In genomic region chr11:72102946-72103753, GRCh38 we compare ENCODE assay signal across 8 cellular contexts. TPM values are rescaled to one million over a fixed set of nuclear protein-coding genes. Genes with fewer than 3 reads are reported as not detected.
DNase-seq lines count a peak whose midpoint lies in the region; ATAC-seq, FAIRE-seq and TF ChIP-seq lines count a peak whose summit lies in the region.

Gene LAMTOR1 (minus strand): TSS chr11:72103297. CDS start chr11:72103224, 73 bp downstream.

- peak within 1 kb of the TSS; percentile 96 for H3K9ac ChIP-seq in smooth muscle cell (ENCODE audit: low read depth)

- TF ChIP-seq CTCF in AG04449 (IDR thresholded peaks at IDR 0.05; ENCODE audit: insufficient read depth, low read length, missing control alignments): peak; percentile 40
- 0 out of 2 replicates have a peak, but pooled peaks have one; percentile 32 for TF ChIP-seq CTCF in WI38 (IDR thresholded peaks at IDR 0.05; ENCODE audit: low read depth, low read length)
- TF ChIP-seq CTCF in bronchial epithelial cell (IDR thresholded peaks at IDR 0.05; ENCODE audit: insufficient read depth, low read length, severe bottlenecking): peak; percentile 53
- TF ChIP-seq CTCF in smooth muscle cell (IDR thresholded peaks at IDR 0.05; ENCODE audit: borderline replicate concordance, insufficient read depth, poor library complexity, severe bottlenecking): peak; percentile 39

- peak within 1 kb of the TSS; percentile 90 for H3K27ac ChIP-seq in smooth muscle cell (ENCODE audit: low read depth)

- CTCF ChIA-PET in AG04449 (lab: Yijun Ruan, JAX): interaction anchor here (1.2 to 14.0 kb wide), 5 partner anchors 12 to 126 kb away, joined by 3 to 540 read pairs (median 17); no protein-coding TSS in a partner anchor

- H2AFZ ChIP-seq in smooth muscle cell (ENCODE audit: low read depth): peak within 1 kb of the TSS; percentile 49

- FAIRE-seq in bronchial epithelial cell (lab: Jason Lieb, UNC): no peak

- H3K36me3 ChIP-seq in bronchial epithelial cell (ENCODE audit: control insufficient read depth, insufficient read depth, low read length): peaks cover 19% of the 10 kb centered on the region
- no peaks in the 10 kb centered on the region for H3K36me3 ChIP-seq in smooth muscle cell (ENCODE audit: low read depth)

- POLR2A ChIA-PET in AG04449 (lab: Yijun Ruan, JAX): interaction anchor here (1.0 to 1.7 kb wide), 2 partner anchors 12 to 42 kb away, joined by 4 to 7 read pairs; no protein-coding TSS in a partner anchor

- peaks cover 8% of the 10 kb centered on the region for H3K4me1 ChIP-seq in smooth muscle cell (ENCODE audit: low read depth)

- peaks cover 37% of the 10 kb centered on the region for H3K79me2 ChIP-seq in smooth muscle cell (ENCODE audit: low read depth)

- ATAC-seq in GM18873 (IDR thresholded peaks at IDR 0.05; ENCODE audit: low FRiP score, unreplicated experiment) (peak; percentile 76), HG03139 (IDR thresholded peaks at IDR 0.05; ENCODE audit: unreplicated experiment) (peak; percentile 82)

- peak within 1 kb of the TSS; percentile 98 for H3K4me2 ChIP-seq in smooth muscle cell

- H3F3A ChIP-seq in smooth muscle cell (ENCODE audit: low read depth): no peaks in the 10 kb centered on the region

- H3K9me3 ChIP-seq in smooth muscle cell (replicated peaks; ENCODE audit: low read depth): no peaks in the 10 kb centered on the region

- DNase-seq in AG04449 (ENCODE audit: low read depth, low spot score) (peak; percentile 91), NCI-H2227 treated with DMSO at 0.1 percent for 48 hours (lab: John Stamatoyannopoulos, UW) (peak; percentile 99), bronchial epithelial cell (ENCODE audit: low read depth) (peak; percentile 95), iPS-NIHi7 (ENCODE audit: extremely low spot score) (peak; percentile 97), smooth muscle cell (lab: John Stamatoyannopoulos, UW; ENCODE audit: unreplicated experiment) (peak; percentile 94)

- peak within 1 kb of the TSS; percentile 78 for H3K4me3 ChIP-seq in AG04449 (ENCODE audit: low read depth, low read length)
- peak within 1 kb of the TSS; percentile 94 for H3K4me3 ChIP-seq in WI38 (ENCODE audit: low read depth, low read length)
- H3K4me3 ChIP-seq in bronchial epithelial cell (ENCODE audit: low read depth, low read length): peak within 1 kb of the TSS; percentile 70
- H3K4me3 ChIP-seq in smooth muscle cell: peak within 1 kb of the TSS; percentile 84

- H4K20me1 ChIP-seq in smooth muscle cell (ENCODE audit: low read depth): no peaks in the 10 kb centered on the region

- WGBS in smooth muscle cell (ENCODE audit: low lambda C conversion rate): 7% methylated on average over 44 of the region's 64 CpGs

- H3K27me3 ChIP-seq in bronchial epithelial cell (ENCODE audit: control insufficient read depth, insufficient read depth, low read length) (no peaks in the 10 kb centered on the region), smooth muscle cell (ENCODE audit: low read depth) (no peaks in the 10 kb centered on the region)

RNA-seq across cellular contexts. Expression of gene LAMTOR1, which starts in this region (rescaled TPM):
- 79.2 and 128 TPM in 2 replicates for total RNA-seq in bronchial epithelial cell
- 72.2 and 74.1 TPM in 2 replicates for total RNA-seq in smooth muscle cell
- polyA plus RNA-seq in smooth muscle cell: 117 and 148 TPM in 2 replicates

Comparison
In these comparisons a context has a peak if more than half of its experiments do, and no peak if none do; other contexts are left out.
1. Peak in every context shown above with its lines: DNase-seq, ATAC-seq, H3K4me3 ChIP-seq and H3K27ac ChIP-seq.